8 cellular contexts compared by ENCODE assay signal in the genomic region with DNA sequence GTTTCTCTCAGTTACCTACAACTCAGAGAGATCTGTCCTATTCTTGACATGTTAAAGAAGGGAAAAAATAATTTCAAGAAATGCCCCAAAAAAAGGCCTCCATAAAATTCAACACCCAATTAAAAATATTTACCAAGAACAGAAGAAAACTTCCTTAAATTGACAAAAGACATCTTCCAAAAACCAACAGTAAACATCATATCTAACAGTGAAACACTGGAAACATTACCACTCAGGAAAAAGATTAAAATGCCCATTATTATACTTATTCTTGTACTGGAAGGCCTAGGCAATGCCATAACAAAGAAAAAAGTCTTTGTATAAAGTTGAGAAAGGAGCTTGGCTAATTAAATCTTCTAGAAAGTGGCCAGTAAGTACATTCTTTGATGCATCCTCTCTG.
"Had no signal": no experiment of that assay in that cellular context is flagged by ENCODE, and none has a peak within 500 bp of the region (broad histone marks: within the 10 kb centered on the region; RNA-seq: fewer than 3 reads in every experiment).

No MANE protein-coding gene starts in this region.

- H3K4me3 ChIP-seq: GM12878 had no signal

- FAIRE-seq: G401.6, GM12878, GM12891, GM12892, GM18507, GM19239 had no signal

- DNase-seq: GDM1, GF-D8 had no signal

- ATAC-seq: GM12878 had no signal
